Comparison of ENCODE assay signal across 8 cellular contexts in genomic region chr17:81346090-81346907, GRCh38. TPM values are rescaled to one million over a fixed set of nuclear protein-coding genes. Genes with fewer than 3 reads are reported as not detected.
DNase-seq lines count a peak whose midpoint lies in the region; ATAC-seq and TF ChIP-seq lines count a peak whose summit lies in the region.

No MANE protein-coding gene starts in this region.

- peak overlapping the region; percentile 68 for H3K4me2 ChIP-seq in OCI-LY3 (ENCODE audit: low read length)

- intact Hi-C loops in mucosa of descending colon (cut with DNase I, micrococcal nuclease) = no loop called here

- no peaks in the 10 kb centered on the region for H4K20me1 ChIP-seq in OCI-LY3 (ENCODE audit: insufficient read depth, low read length)

- no peak overlapping the region for H2AFZ ChIP-seq in OCI-LY3 (ENCODE audit: low read depth, low read length)

- H3K27ac Mint-ChIP-seq in CD8-positive, alpha-beta memory T cell = no peak overlapping the region

- CTCF ChIA-PET in CD8-positive, alpha-beta memory T cell (lab: Charles Lee) = no interaction called here

- ATAC-seq in GM21423 (IDR thresholded peaks at IDR 0.05; ENCODE audit: unreplicated experiment) (peak; percentile 76), mucosa of descending colon (peak; percentile 77)

- peaks cover 0 to 3% (median 0%) of the 10 kb centered on the region in 5 donors for H3K9me3 Mint-ChIP-seq in CD8-positive, alpha-beta memory T cell

- peaks cover 25 to 36% of the 10 kb centered on the region in 2 donors for H3K27me3 Mint-ChIP-seq in CD8-positive, alpha-beta memory T cell

- peaks cover 22% of the 10 kb centered on the region for H3K79me2 ChIP-seq in OCI-LY3 (ENCODE audit: low read length)

- peaks cover 16 to 24% (median 17%) of the 10 kb centered on the region in 3 donors for H3K4me1 Mint-ChIP-seq in CD8-positive, alpha-beta memory T cell

- H3K36me3 Mint-ChIP-seq in CD8-positive, alpha-beta memory T cell = peaks cover 0 to 2% (median 0%) of the 10 kb centered on the region in 3 donors

- peak overlapping the region; percentile 20 to 85 (median 56) for H3K4me3 Mint-ChIP-seq in CD8-positive, alpha-beta memory T cell

- H3K9ac ChIP-seq in OCI-LY3 (ENCODE audit: low read length) = 0 out of 2 replicates have a peak overlapping the region, but pooled peaks have one; percentile 37

- peaks cover 36% of the 10 kb centered on the region for H3K27me3 ChIP-seq in CD8-positive, alpha-beta memory T cell (ENCODE audit: insufficient read depth, low read length, poor library complexity, severe bottlenecking)
- no peaks in the 10 kb centered on the region for H3K27me3 ChIP-seq in OCI-LY3 (ENCODE audit: low read depth, low read length)

- peak; percentile 84 to 92 (median 89) for DNase-seq in CD8-positive, alpha-beta memory T cell
- DNase-seq in HuH-7.5 (ENCODE audit: low spot score) (peak; percentile 97), activated T-cell treated with anti-CD3 and anti-CD28 coated beads for 4 hours (peak; percentile 92), epithelial cell of esophagus (ENCODE audit: low read depth) (peak; percentile 97), mucosa of descending colon (peak; percentile 99)
- peak; percentile 95 for DNase-seq in stimulated activated CD8-positive, alpha-beta memory T cell treated with anti-CD3 and anti-CD28 coated beads, Interleukin-2, amount 100 ng/mL, for 48 hours (ENCODE audit: low read depth in 2 of 2)

- no peaks in the 10 kb centered on the region for H3K9me3 ChIP-seq in CD8-positive, alpha-beta memory T cell (ENCODE audit: low read length)
- H3K9me3 ChIP-seq in OCI-LY3 (ENCODE audit: insufficient read depth, low read length) (no peaks in the 10 kb centered on the region), mucosa of descending colon (no peaks in the 10 kb centered on the region)

- no peaks in the 10 kb centered on the region for H3K36me3 ChIP-seq in CD8-positive, alpha-beta memory T cell (ENCODE audit: insufficient read depth, low read length)
- H3K36me3 ChIP-seq in OCI-LY3 (replicated peaks; ENCODE audit: low read depth, low read length) (no peaks in the 10 kb centered on the region), mucosa of descending colon (ENCODE audit: low read depth) (no peaks in the 10 kb centered on the region)

- POLR2A ChIA-PET in CD8-positive, alpha-beta memory T cell (lab: Charles Lee) = no interaction called here

- peaks cover 28% of the 10 kb centered on the region for H3K4me1 ChIP-seq in CD8-positive, alpha-beta memory T cell (ENCODE audit: insufficient read depth, low read length)
- H3K4me1 ChIP-seq in OCI-LY3 (ENCODE audit: low read length) (peaks cover 7% of the 10 kb centered on the region; the same call in 1 of the 2 replicates), mucosa of descending colon (ENCODE audit: low read depth) (peaks cover 11% of the 10 kb centered on the region)

- TF ChIP-seq CTCF in OCI-LY3 (IDR thresholded peaks at IDR 0.05; ENCODE audit: low read depth, low read length) (no peak), epithelial cell of esophagus (IDR thresholded peaks at IDR 0.05; ENCODE audit: insufficient read depth, low read depth, low read length, missing control alignments) (no peak), mucosa of descending colon (IDR thresholded peaks at IDR 0.05) (no peak)

- H3K27ac ChIP-seq in CD8-positive, alpha-beta memory T cell (ENCODE audit: low read depth, low read length) = peak overlapping the region; percentile 43
- H3K27ac ChIP-seq in OCI-LY3 (ENCODE audit: low read length) = no peak overlapping the region

- H3K4me3 ChIP-seq in CD8-positive, alpha-beta memory T cell (ENCODE audit: low read length) = peak overlapping the region; percentile 32
- H3K4me3 ChIP-seq in OCI-LY3 (ENCODE audit: low read length) = peak overlapping the region; percentile 69
- peak overlapping the region; percentile 50 for H3K4me3 ChIP-seq in epithelial cell of esophagus (ENCODE audit: low read length)
- H3K4me3 ChIP-seq in mucosa of descending colon = peak overlapping the region; percentile 64

RNA-seq across cellular contexts. Expression of gene BAHCC1, which starts 49.0 kb away (rescaled TPM):
- total RNA-seq in CD8-positive, alpha-beta memory T cell = not detected
- not detected for polyA plus RNA-seq in CD8-positive, alpha-beta memory T cell
- 10 to 100 TPM; 14.0 to 27.4 (median 16.5) TPM for total RNA-seq in mucosa of descending colon

RNA-seq across cellular contexts. Expression of gene SLC38A10, which starts 51.2 kb away (rescaled TPM):
- 10 to 100 TPM; 49.0 to 51.0 TPM for total RNA-seq in CD8-positive, alpha-beta memory T cell
- polyA plus RNA-seq in CD8-positive, alpha-beta memory T cell = 71.1 TPM
- 10 to 100 TPM; 77.0 to 95.3 (median 94.0) TPM for total RNA-seq in mucosa of descending colon

Comparison
In these comparisons a context has a peak if more than half of its experiments do, and no peak if none do; other contexts are left out.
1. RNA of gene BAHCC1, which starts 49.0 kb away (total RNA-seq): 14.0 to 27.4 TPM in mucosa of descending colon; not detected in CD8-positive, alpha-beta memory T cell; every median in the first group is over 10 times any median in the second.
2. Peak in every context shown above with its lines, with median percentiles within 50 percentile points of each other: DNase-seq and H3K4me3 ChIP-seq.